13 cellular contexts compared by ENCODE assay signal in genomic region chr18:49015886-49016647, GRCh38.
DNase-seq lines count a peak whose midpoint lies in the region; ATAC-seq, FAIRE-seq and TF ChIP-seq lines count a peak whose summit lies in the region.
"Had no signal": no experiment of that assay in that cellular context is flagged by ENCODE, and none has a peak within 500 bp of the region (broad histone marks: within the 10 kb centered on the region; RNA-seq: fewer than 3 reads in every experiment).

No MANE protein-coding gene starts in this region.

- intact Hi-C loops in IMR-90 (cut with micrococcal nuclease) (no loop called here), mammary epithelial cell (cut with micrococcal nuclease) (no loop called here), cardiac septum (cut with DNase I) (no loop called here)

- H2BK15ac ChIP-seq in IMR-90 (ENCODE audit: low read depth, low read length), result peak overlapping the region; percentile 74; the same call in 2 of the 3 replicates

- H3K27ac ChIP-seq in BLaER1, result peak overlapping the region; percentile 100
- H3K27ac ChIP-seq in IMR-90 (ENCODE audit: insufficient read depth, low read length), result no peak overlapping the region
- H3K27ac ChIP-seq in mammary epithelial cell (ENCODE audit: insufficient read depth, low read depth, low read length), result no peak overlapping the region
- H3K27ac ChIP-seq in neural progenitor cell, result no peak overlapping the region
- H3K27ac ChIP-seq: suprapubic skin had no signal

- peaks cover 12% of the 10 kb centered on the region for H3K9me1 ChIP-seq in IMR-90 (ENCODE audit: insufficient read depth, low read length)

- H3K79me2 ChIP-seq in mammary epithelial cell (ENCODE audit: insufficient read depth, low read length) (no peaks in the 10 kb centered on the region), neural progenitor cell (ENCODE audit: low read depth) (no peaks in the 10 kb centered on the region)

- peak overlapping the region; percentile 82; the same call in 1 of the 2 replicates for H3K14ac ChIP-seq in IMR-90 (replicated peaks; ENCODE audit: low read depth, low read length)

- H3K9ac ChIP-seq in BLaER1 (peak overlapping the region; percentile 96; the same call in 1 of the 2 replicates), IMR-90 (ENCODE audit: low read depth, low read length) (no peak overlapping the region), mammary epithelial cell (ENCODE audit: insufficient read depth, low read length) (no peak overlapping the region), neural progenitor cell (no peak overlapping the region)

- CTCF ChIA-PET in IMR-90 (lab: Yijun Ruan, JAX) (no interaction called here), mammary epithelial cell (lab: Charles Lee; ENCODE audit: low non-redundant PET) (no interaction called here)

- H3K56ac ChIP-seq in IMR-90 (ENCODE audit: extremely low read depth, insufficient read depth, low read length), result no peak overlapping the region

- H3K9me3 ChIP-seq in BLaER1, result no peaks in the 10 kb centered on the region
- peaks cover 4% of the 10 kb centered on the region; the same call in 1 of the 2 replicates for H3K9me3 ChIP-seq in IMR-90 (ENCODE audit: control insufficient read depth, insufficient read depth, low read length)
- H3K9me3 ChIP-seq in mammary epithelial cell (replicated peaks; ENCODE audit: insufficient read depth, low read length), result no peaks in the 10 kb centered on the region
- H3K9me3 ChIP-seq in neural progenitor cell (ENCODE audit: low read depth), result no peaks in the 10 kb centered on the region
- H3K9me3 ChIP-seq: body of pancreas, suprapubic skin had no signal

- peaks cover 0 to 2% of the 10 kb centered on the region in 2 experiments; a peak in 1 of 4 replicates for H3K79me1 ChIP-seq in IMR-90 (ENCODE audit: low read depth in 1 of 2, low read length in 2 of 2)

- peak overlapping the region; percentile 86 for H3K4me2 ChIP-seq in BLaER1
- H3K4me2 ChIP-seq in IMR-90 (ENCODE audit: low read depth, low read length), result no peak overlapping the region
- no peak overlapping the region for H3K4me2 ChIP-seq in mammary epithelial cell (ENCODE audit: insufficient read depth, low read depth, low read length)
- peak overlapping the region; percentile 11 for H3K4me2 ChIP-seq in neural progenitor cell

- H2BK120ac ChIP-seq in IMR-90 (ENCODE audit: low read depth, low read length), result peak overlapping the region; percentile 95

- no peak for TF ChIP-seq CTCF in IMR-90 (conservative IDR thresholded peaks at IDR 0.05; ENCODE audit: low read depth, low read length)
- no peak for TF ChIP-seq CTCF in mammary epithelial cell (conservative IDR thresholded peaks at IDR 0.05 in 1 of 2, IDR thresholded peaks at IDR 0.05 in 1 of 2; ENCODE audit: extremely low read depth in 1 of 2, insufficient read depth in 1 of 2, low read depth in 1 of 2, low read length in 2 of 2)
- TF ChIP-seq CTCF in neural progenitor cell (IDR thresholded peaks at IDR 0.05), result no peak

- no peak overlapping the region for H2AK9ac ChIP-seq in IMR-90 (replicated peaks; ENCODE audit: low read depth, low read length, poor library complexity)

- H3K4me3 ChIP-seq in BLaER1 (no peak overlapping the region), IMR-90 (ENCODE audit: insufficient read depth, low read depth, low read length) (no peak overlapping the region), mammary epithelial cell (replicated peaks in 1 of 3; ENCODE audit: insufficient read depth in 1 of 3, low read depth in 2 of 3, low read length in 3 of 3) (no peak overlapping the region), neural progenitor cell (no peak overlapping the region)
- H3K4me3 ChIP-seq: body of pancreas, suprapubic skin had no signal

- TF ChIP-seq POLR2A in IMR-90 (IDR thresholded peaks at IDR 0.05; ENCODE audit: low read depth, low read length), result no peak

- TF ChIP-seq RAD21 in IMR-90 (IDR thresholded peaks at IDR 0.05; ENCODE audit: low read length), result no peak

- H3K4me1 Mint-ChIP-seq in neural progenitor cell, result peaks cover 18% of the 10 kb centered on the region

- H3K27me3 ChIP-seq in BLaER1 (no peaks in the 10 kb centered on the region), IMR-90 (ENCODE audit: control insufficient read depth, insufficient read depth, low read length) (no peaks in the 10 kb centered on the region), mammary epithelial cell (ENCODE audit: insufficient read depth, low read length) (no peaks in the 10 kb centered on the region), neural progenitor cell (no peaks in the 10 kb centered on the region)
- H3K27me3 ChIP-seq: body of pancreas, suprapubic skin had no signal

- H2BK20ac ChIP-seq in IMR-90 (ENCODE audit: low read depth, low read length), result peak overlapping the region; percentile 92

- peak overlapping the region; percentile 87 for H3K27ac Mint-ChIP-seq in neural progenitor cell
- H3K27ac Mint-ChIP-seq: memory B cell had no signal

- BruUV-seq in IMR-90 (replicated peaks; lab: Mats Ljungman, UMichigan) (no TSS peak), mammary epithelial cell (replicated peaks; lab: Mats Ljungman, UMichigan) (no TSS peak)

- H3K9me3 Mint-ChIP-seq in neural progenitor cell, result no peaks in the 10 kb centered on the region
- H3K9me3 Mint-ChIP-seq: memory B cell had no signal

- DNase-seq in IMR-90, result no peak
- DNase-seq in mammary epithelial cell, result no peak
- no peak for DNase-seq in neural progenitor cell (ENCODE audit: low spot score)
- DNase-seq in activated CD4-positive, alpha-beta T cell treated with anti-CD3 and anti-CD28 coated beads for 1 hour, result no peak
- no peak for DNase-seq in nucleus accumbens (lab: John Stamatoyannopoulos, UW)
- DNase-seq in cardiac septum (ENCODE audit: low spot score), result no peak
- no peak for DNase-seq in urothelium cell line (ENCODE audit: low spot score)
- DNase-seq: activated gamma-delta T cell; effector memory CD4-positive, alpha-beta T cell had no signal

- dilution Hi-C loops in IMR-90 (cut with HindIII; ENCODE audit: low sequenced_read_pairs, unreplicated experiment) (no loop called here), mammary epithelial cell (cut with HindIII; ENCODE audit: low sequenced_read_pairs) (no loop called here)

- peak overlapping the region; percentile 92 for H3K4ac ChIP-seq in IMR-90 (ENCODE audit: low read depth, low read length)

- H4K20me1 ChIP-seq in BLaER1 (peaks cover 79% of the 10 kb centered on the region), IMR-90 (ENCODE audit: insufficient read depth, low read length) (no peaks in the 10 kb centered on the region; the same call in 1 of the 2 replicates), mammary epithelial cell (ENCODE audit: insufficient read depth, low read length) (no peaks in the 10 kb centered on the region), neural progenitor cell (ENCODE audit: low read depth) (no peaks in the 10 kb centered on the region)

- no peak overlapping the region for H3K4me3 Mint-ChIP-seq in neural progenitor cell
- H3K4me3 Mint-ChIP-seq: memory B cell had no signal

- H3K36me3 Mint-ChIP-seq in neural progenitor cell, result no peaks in the 10 kb centered on the region
- H3K36me3 Mint-ChIP-seq: memory B cell had no signal

- H3K4me1 ChIP-seq in BLaER1 (peaks cover 58% of the 10 kb centered on the region), IMR-90 (ENCODE audit: control insufficient read depth, insufficient read depth, low read length) (peaks cover 12% of the 10 kb centered on the region), mammary epithelial cell (ENCODE audit: insufficient read depth, low read length) (peaks cover 25% of the 10 kb centered on the region), neural progenitor cell (peaks cover 5% of the 10 kb centered on the region)

- H3F3A ChIP-seq in neural progenitor cell (ENCODE audit: low read depth), result no peaks in the 10 kb centered on the region

- no peak for FAIRE-seq in urothelium cell line (lab: Jason Lieb, UNC)

- WGBS in IMR-90 (ENCODE audit: extremely low coverage in 2 of 2, insufficient read length in 1 of 2), 2 experiments, result 94% methylated on average over 3 of the region's 14 CpGs; no CpG with 5 or more reads in 1 of the 2 experiments
- 81% methylated on average over 12 of the region's 14 CpGs for WGBS in mammary epithelial cell (ENCODE audit: low coverage, missing lambda C conversion rate)

- peak overlapping the region; percentile 46; the same call in 1 of the 2 replicates for H3K18ac ChIP-seq in IMR-90 (ENCODE audit: low read depth, low read length)

- H4K91ac ChIP-seq in IMR-90 (ENCODE audit: insufficient read depth, low read depth, low read length), result peak overlapping the region; percentile 87

- peak overlapping the region; percentile 84 for H2AK5ac ChIP-seq in IMR-90 (ENCODE audit: low read depth, low read length)

- H4K5ac ChIP-seq in IMR-90 (ENCODE audit: low read depth, low read length), result peak overlapping the region; percentile 49

- POLR2A ChIA-PET in IMR-90 (lab: Charles Lee; ENCODE audit: unreplicated experiment), result no interaction called here

- H3K23ac ChIP-seq in IMR-90 (ENCODE audit: low read depth, low read length), result 0 out of 2 replicates have a peak overlapping the region, but pooled peaks have one; percentile 56

- ATAC-seq in IMR-90 (ENCODE audit: low read depth), result no peak

- peaks cover 56% of the 10 kb centered on the region; the same call in 1 of the 2 replicates for H3K36me3 ChIP-seq in BLaER1
- no peaks in the 10 kb centered on the region for H3K36me3 ChIP-seq in IMR-90 (ENCODE audit: control insufficient read depth, insufficient read depth, low read length)
- no peaks in the 10 kb centered on the region for H3K36me3 ChIP-seq in mammary epithelial cell (ENCODE audit: insufficient read depth, low read length)
- H3K36me3 ChIP-seq in neural progenitor cell, result no peaks in the 10 kb centered on the region
- H3K36me3 ChIP-seq: suprapubic skin had no signal

- H3K27me3 Mint-ChIP-seq in neural progenitor cell (ENCODE audit: insufficient read depth, low read depth), result peaks cover 14% of the 10 kb centered on the region

- H4K8ac ChIP-seq in IMR-90 (ENCODE audit: low read depth in 2 of 2, low read length in 2 of 2), result peak overlapping the region in 1 of 2 experiments; percentile 80; a peak in 2 of 4 replicates

- peak overlapping the region; percentile 78 for H2AFZ ChIP-seq in IMR-90 (replicated peaks; ENCODE audit: low read length, poor library complexity)
- peak overlapping the region; percentile 85 for H2AFZ ChIP-seq in mammary epithelial cell (ENCODE audit: low read depth, low read length)
- no peak overlapping the region for H2AFZ ChIP-seq in neural progenitor cell (replicated peaks)

- peak overlapping the region; percentile 35 for H2BK5ac ChIP-seq in IMR-90 (ENCODE audit: low read depth, low read length, poor library complexity, severe bottlenecking)

- in situ Hi-C loops in IMR-90 (cut with MboI; ENCODE audit: low sequenced_read_pairs) (no loop called here), mammary epithelial cell (cut with MboI; ENCODE audit: low sequenced_read_pairs in 2 of 2) (no loop called here)

TF ChIP-seq in IMR-90, 13 proteins besides CTCF, POLR2A, EP300 and RAD21 (continues in another document):
- TF ChIP-seq CEBPB (IDR thresholded peaks at IDR 0.05; ENCODE audit: low read depth, low read length) (no peak), RFX5 (IDR thresholded peaks at IDR 0.05; ENCODE audit: low read depth, low read length) (no peak), FOS (IDR thresholded peaks at IDR 0.05; ENCODE audit: low read depth, low read length) (no peak), MAZ (IDR thresholded peaks at IDR 0.05; ENCODE audit: borderline replicate concordance, low read depth, low read length) (no peak)

Comparison
In these comparisons a context has a peak if more than half of its experiments do, and no peak if none do; other contexts are left out.
1. H3K4me2 ChIP-seq: peak in BLaER1 (single experiment) and neural progenitor cell (single experiment); none in IMR-90 (single experiment) and mammary epithelial cell (single experiment).